Comparison of ENCODE assay signal across 20 cellular contexts in the genomic region with DNA sequence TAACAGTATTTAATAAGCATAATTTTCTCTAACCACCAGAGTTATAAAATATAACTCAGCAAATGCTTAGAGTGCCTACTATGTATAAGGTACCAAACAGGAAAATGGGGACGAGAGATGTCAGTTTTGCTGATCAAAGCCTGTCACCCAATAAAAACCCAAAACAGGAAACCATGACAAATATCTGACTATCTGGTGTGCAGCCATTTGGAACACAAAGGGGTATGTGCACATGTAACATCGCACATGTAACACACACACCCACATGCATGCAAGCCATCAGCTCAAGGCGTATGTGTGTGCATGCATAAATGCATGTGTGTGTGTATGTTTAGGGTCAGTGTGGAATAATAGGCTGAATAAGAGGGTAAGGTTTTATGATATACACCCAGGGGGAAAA.
DNase-seq lines count a peak whose midpoint lies in the region; ATAC-seq and TF ChIP-seq lines count a peak whose summit lies in the region.
"Had no signal": no experiment of that assay in that cellular context is flagged by ENCODE, and none has a peak within 500 bp of the region (broad histone marks: within the 10 kb centered on the region; RNA-seq: fewer than 3 reads in every experiment).

No MANE protein-coding gene starts in this region.

- H3K9me3 Mint-ChIP-seq in CD8-positive, alpha-beta memory T cell: no peaks in the 10 kb centered on the region
- no peaks in the 10 kb centered on the region for H3K9me3 Mint-ChIP-seq in activated CD8-positive, alpha-beta T cell treated with anti-CD3 and anti-CD28 coated beads, Interleukin-2, amount 10 ng/mL, durations not matched to agents 7 days and 5 days (ENCODE audit: insufficient read depth)
- H3K9me3 Mint-ChIP-seq in osteocyte (ENCODE audit: unreplicated experiment): no peaks in the 10 kb centered on the region
- H3K9me3 Mint-ChIP-seq: activated naive CD8-positive, alpha-beta T cell treated with anti-CD3 and anti-CD28 coated beads for 36 hours; activated T-helper 2 cell treated with anti-CD3 and anti-CD28 coated beads, Interferon-gamma antibody, Interleukin-2, Interleukin-4, amounts not matched to agents 10 μg/mL and 5 μg/mL and 100 μg/mL, durations not matched to agents 14 hours and 24 hours and 36 hours; neural progenitor cell had no signal

- H3K27me3 ChIP-seq in CD8-positive, alpha-beta memory T cell (ENCODE audit: insufficient read depth, low read length, poor library complexity, severe bottlenecking): no peaks in the 10 kb centered on the region
- H3K27me3 ChIP-seq in osteoblast (ENCODE audit: insufficient read depth, low read length): no peaks in the 10 kb centered on the region

- H3K4me3 ChIP-seq in CD8-positive, alpha-beta memory T cell (ENCODE audit: low read length): no peak overlapping the region
- no peak overlapping the region for H3K4me3 ChIP-seq in osteoblast (ENCODE audit: insufficient read depth, low read length)
- H3K4me3 ChIP-seq: neural progenitor cell, psoas muscle had no signal

- peaks cover 18% of the 10 kb centered on the region for H3K4me1 ChIP-seq in CD8-positive, alpha-beta memory T cell (ENCODE audit: insufficient read depth, low read length)
- H3K4me1 ChIP-seq in osteoblast (ENCODE audit: insufficient read depth, low read length): peaks cover 21% of the 10 kb centered on the region
- H3K4me1 ChIP-seq: psoas muscle had no signal

- H4K20me1 ChIP-seq in osteoblast (ENCODE audit: insufficient read depth, low read length): no peaks in the 10 kb centered on the region

- H3K27me3 Mint-ChIP-seq in CD8-positive, alpha-beta memory T cell: peaks cover 0 to 10% of the 10 kb centered on the region in 2 donors
- peaks cover 35% of the 10 kb centered on the region for H3K27me3 Mint-ChIP-seq in activated CD8-positive, alpha-beta T cell treated with anti-CD3 and anti-CD28 coated beads, Interleukin-2, amount 10 ng/mL, durations not matched to agents 7 days and 5 days (ENCODE audit: low read depth)
- H3K27me3 Mint-ChIP-seq in osteocyte (ENCODE audit: unreplicated experiment): no peaks in the 10 kb centered on the region

- no peaks in the 10 kb centered on the region for H3K79me2 ChIP-seq in osteoblast (ENCODE audit: insufficient read depth, low read length)

- no peak for DNase-seq in CD8-positive, alpha-beta memory T cell
- no peak for DNase-seq in activated CD8-positive, alpha-beta T cell treated with anti-CD3 and anti-CD28 coated beads, Interleukin-2, amount 10 ng/mL, durations not matched to agents 7 days and 5 days
- DNase-seq in osteocyte (ENCODE audit: extremely low spot score, unreplicated experiment) (no peak), NCI-H526 treated with DMSO at 0.1 percent for 48 hours (lab: John Stamatoyannopoulos, UW) (no peak), osteoblast (ENCODE audit: insufficient read length, low spot score, missing footprints) (no peak)
- no peak for DNase-seq in activated naive CD4-positive, alpha-beta T cell treated with Interleukin-2 at 50 U/mL for 16 hours
- DNase-seq: activated naive CD8-positive, alpha-beta T cell treated with anti-CD3 and anti-CD28 coated beads for 36 hours; cerebellar nuclear complex; islet precursor cell; KBM-7; NCI-H1694 treated with DMSO at 0.1 percent for 48 hours; NCI-H748 treated with DMSO at 0.1 percent for 48 hours; psoas muscle; stimulated activated naive CD4-positive, alpha-beta T cell had no signal

- peak; percentile 27 for ATAC-seq in HG02885 (IDR thresholded peaks at IDR 0.05; ENCODE audit: poor library complexity, unreplicated experiment)
- ATAC-seq in activated CD8-positive, alpha-beta T cell treated with anti-CD3 and anti-CD28 coated beads, Interleukin-2, amount 10 ng/mL, durations not matched to agents 7 days and 5 days: peak; percentile 33
- ATAC-seq in HG03139 (IDR thresholded peaks at IDR 0.05; ENCODE audit: unreplicated experiment): no peak
- ATAC-seq: activated CD4-positive, CD25-positive, alpha-beta regulatory T cell treated with anti-CD3 and anti-CD28 coated beads, Interleukin-2, amount 50 U/mL, for 24 hours; psoas muscle; Right ventricle myocardium inferior had no signal

- CTCF ChIA-PET in CD8-positive, alpha-beta memory T cell (lab: Charles Lee): interaction anchor here (0.8 to 1.8 kb wide), 5 partner anchors 14 to 150 kb away, joined by 3 to 5 read pairs (median 4); partner anchors contain the start of gene TRAF6
- CTCF ChIA-PET in activated CD8-positive, alpha-beta T cell treated with anti-CD3 and anti-CD28 coated beads, Interleukin-2, amount 10 ng/mL, durations not matched to agents 7 days and 5 days (lab: Charles Lee): interaction anchor here (1.1 to 2.4 kb wide), 2 partner anchors 15 to 132 kb away, joined by 3 to 13 read pairs; no protein-coding TSS in a partner anchor

- peak overlapping the region; percentile 13 to 63 (median 50) for H3K4me3 Mint-ChIP-seq in CD8-positive, alpha-beta memory T cell
- H3K4me3 Mint-ChIP-seq in activated CD8-positive, alpha-beta T cell treated with anti-CD3 and anti-CD28 coated beads, Interleukin-2, amount 10 ng/mL, durations not matched to agents 7 days and 5 days: no peak overlapping the region
- H3K4me3 Mint-ChIP-seq in osteocyte (ENCODE audit: unreplicated experiment): no peak overlapping the region
- H3K4me3 Mint-ChIP-seq: activated naive CD8-positive, alpha-beta T cell treated with anti-CD3 and anti-CD28 coated beads for 36 hours; neural progenitor cell had no signal

- peak overlapping the region; percentile 53 to 94 (median 64) for H3K27ac Mint-ChIP-seq in CD8-positive, alpha-beta memory T cell
- no peak overlapping the region for H3K27ac Mint-ChIP-seq in activated CD8-positive, alpha-beta T cell treated with anti-CD3 and anti-CD28 coated beads, Interleukin-2, amount 10 ng/mL, durations not matched to agents 7 days and 5 days
- peak overlapping the region; percentile 99 for H3K27ac Mint-ChIP-seq in osteocyte (ENCODE audit: unreplicated experiment)
- H3K27ac Mint-ChIP-seq: activated naive CD8-positive, alpha-beta T cell treated with anti-CD3 and anti-CD28 coated beads for 36 hours; activated T-helper 2 cell treated with anti-CD3 and anti-CD28 coated beads, Interferon-gamma antibody, Interleukin-2, Interleukin-4, amounts not matched to agents 10 μg/mL and 5 μg/mL and 100 μg/mL, durations not matched to agents 14 hours and 24 hours and 36 hours; neural progenitor cell had no signal

- no peak for TF ChIP-seq CTCF in osteocyte (IDR thresholded peaks at IDR 0.05)
- no peak for TF ChIP-seq CTCF in osteoblast (IDR thresholded peaks at IDR 0.05; ENCODE audit: extremely low read depth, low read depth, low read length)

- H2AFZ ChIP-seq in osteoblast (ENCODE audit: low read length): no peak overlapping the region
- H2AFZ ChIP-seq: neural progenitor cell had no signal

- H3K36me3 ChIP-seq in CD8-positive, alpha-beta memory T cell (ENCODE audit: insufficient read depth, low read length): no peaks in the 10 kb centered on the region
- no peaks in the 10 kb centered on the region for H3K36me3 ChIP-seq in osteoblast (ENCODE audit: insufficient read depth, low read length)
- H3K36me3 ChIP-seq: neural progenitor cell had no signal

- H3K36me3 Mint-ChIP-seq in CD8-positive, alpha-beta memory T cell: no peaks in the 10 kb centered on the region
- H3K36me3 Mint-ChIP-seq in activated CD8-positive, alpha-beta T cell treated with anti-CD3 and anti-CD28 coated beads, Interleukin-2, amount 10 ng/mL, durations not matched to agents 7 days and 5 days (ENCODE audit: low read depth): no peaks in the 10 kb centered on the region
- no peaks in the 10 kb centered on the region for H3K36me3 Mint-ChIP-seq in osteocyte (ENCODE audit: unreplicated experiment)
- H3K36me3 Mint-ChIP-seq: activated naive CD8-positive, alpha-beta T cell treated with anti-CD3 and anti-CD28 coated beads for 36 hours; neural progenitor cell had no signal

- H3K27ac ChIP-seq in CD8-positive, alpha-beta memory T cell (ENCODE audit: low read depth, low read length): no peak overlapping the region
- H3K27ac ChIP-seq in osteoblast (ENCODE audit: low read depth, low read length): no peak overlapping the region
- H3K27ac ChIP-seq: neural progenitor cell, psoas muscle had no signal

- peaks cover 44 to 92% (median 86%) of the 10 kb centered on the region in 3 donors for H3K4me1 Mint-ChIP-seq in CD8-positive, alpha-beta memory T cell
- peaks cover 39% of the 10 kb centered on the region for H3K4me1 Mint-ChIP-seq in activated CD8-positive, alpha-beta T cell treated with anti-CD3 and anti-CD28 coated beads, Interleukin-2, amount 10 ng/mL, durations not matched to agents 7 days and 5 days (ENCODE audit: low read depth)
- peaks cover 80% of the 10 kb centered on the region for H3K4me1 Mint-ChIP-seq in osteocyte (ENCODE audit: unreplicated experiment)

- H3K4me2 ChIP-seq in osteoblast (ENCODE audit: insufficient read depth, low read length): no peak overlapping the region
- H3K4me2 ChIP-seq: neural progenitor cell had no signal

- H3K9me3 ChIP-seq in CD8-positive, alpha-beta memory T cell (ENCODE audit: low read length): no peaks in the 10 kb centered on the region
- H3K9me3 ChIP-seq in osteoblast (ENCODE audit: low read depth, low read length): no peaks in the 10 kb centered on the region
- H3K9me3 ChIP-seq: psoas muscle had no signal

- POLR2A ChIA-PET in CD8-positive, alpha-beta memory T cell (lab: Charles Lee): interaction anchor here (1.1 kb wide), 1 partner anchor 15 kb away, joined by 3 read pairs; no protein-coding TSS in a partner anchor
- POLR2A ChIA-PET in activated CD8-positive, alpha-beta T cell treated with anti-CD3 and anti-CD28 coated beads, Interleukin-2, amount 10 ng/mL, durations not matched to agents 7 days and 5 days (lab: Charles Lee): interaction anchor here (0.6 kb wide), 1 partner anchor 15 kb away, joined by 3 read pairs; no protein-coding TSS in a partner anchor

Comparison
In these comparisons a context has a peak if more than half of its experiments do, and no peak if none do; other contexts are left out.
1. H3K4me3 Mint-ChIP-seq: peak in CD8-positive, alpha-beta memory T cell (7 of 7); none in activated CD8-positive, alpha-beta T cell treated with anti-CD3 and anti-CD28 coated beads, Interleukin-2, amount 10 ng/mL, durations not matched to agents 7 days and 5 days (single experiment) and osteocyte (single experiment).